Comparison of ENCODE assay signal across 1 cellular context in the genomic region with DNA sequence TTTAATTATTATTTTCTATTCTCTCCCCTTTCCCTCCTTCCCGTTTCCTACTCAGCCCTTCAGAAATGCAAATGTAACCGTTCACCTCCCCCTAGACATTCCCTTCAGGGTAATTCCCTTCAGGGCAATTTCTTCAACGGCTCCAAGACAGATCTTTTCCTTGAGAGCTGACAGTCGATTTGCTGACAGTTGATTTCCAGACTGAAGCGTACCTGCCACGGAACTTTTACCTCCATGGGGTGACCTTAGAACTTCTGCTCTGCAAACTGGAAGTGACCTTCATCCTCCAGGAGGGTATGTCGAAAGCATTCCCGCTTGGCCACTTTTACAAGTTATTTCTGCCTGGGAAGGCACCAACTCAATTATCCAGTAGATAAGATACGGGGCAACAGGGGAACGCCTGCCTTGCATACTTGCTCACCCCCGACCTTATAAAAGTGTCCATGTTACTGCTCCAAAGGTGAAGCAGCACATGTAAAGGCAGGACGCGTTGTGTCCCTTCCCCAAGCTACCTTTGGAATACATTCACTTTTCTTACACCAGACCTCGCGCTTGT.
TF ChIP-seq lines count a peak whose summit lies in the region.

No MANE protein-coding gene starts in this region.

TF ChIP-seq in HepG2, 621 proteins besides CTCF, POLR2A, EP300 and RAD21 (continued from another document and continues in another):
- TF ChIP-seq, protein P1, sequence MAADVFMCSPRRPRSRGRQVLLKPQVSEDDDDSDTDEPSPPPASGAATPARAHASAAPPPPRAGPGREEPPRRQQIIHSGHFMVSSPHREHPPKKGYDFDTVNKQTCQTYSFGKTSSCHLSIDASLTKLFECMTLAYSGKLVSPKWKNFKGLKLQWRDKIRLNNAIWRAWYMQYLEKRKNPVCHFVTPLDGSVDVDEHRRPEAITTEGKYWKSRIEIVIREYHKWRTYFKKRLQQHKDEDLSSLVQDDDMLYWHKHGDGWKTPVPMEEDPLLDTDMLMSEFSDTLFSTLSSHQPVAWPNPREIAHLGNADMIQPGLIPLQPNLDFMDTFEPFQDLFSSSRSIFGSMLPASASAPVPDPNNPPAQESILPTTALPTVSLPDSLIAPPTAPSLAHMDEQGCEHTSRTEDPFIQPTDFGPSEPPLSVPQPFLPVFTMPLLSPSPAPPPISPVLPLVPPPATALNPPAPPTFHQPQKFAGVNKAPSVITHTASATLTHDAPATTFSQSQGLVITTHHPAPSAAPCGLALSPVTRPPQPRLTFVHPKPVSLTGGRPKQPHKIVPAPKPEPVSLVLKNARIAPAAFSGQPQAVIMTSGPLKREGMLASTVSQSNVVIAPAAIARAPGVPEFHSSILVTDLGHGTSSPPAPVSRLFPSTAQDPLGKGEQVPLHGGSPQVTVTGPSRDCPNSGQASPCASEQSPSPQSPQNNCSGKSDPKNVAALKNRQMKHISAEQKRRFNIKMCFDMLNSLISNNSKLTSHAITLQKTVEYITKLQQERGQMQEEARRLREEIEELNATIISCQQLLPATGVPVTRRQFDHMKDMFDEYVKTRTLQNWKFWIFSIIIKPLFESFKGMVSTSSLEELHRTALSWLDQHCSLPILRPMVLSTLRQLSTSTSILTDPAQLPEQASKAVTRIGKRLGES (CRISPR knock-in tag; IDR thresholded peaks at IDR 0.05; ENCODE audit: borderline replicate concordance), result no peak
- TF ChIP-seq SALL1 (CRISPR knock-in tag; IDR thresholded peaks at IDR 0.05) (peak; percentile 67), ZBTB42 (CRISPR knock-in tag; IDR thresholded peaks at IDR 0.05) (no peak), ZSCAN31 (CRISPR knock-in tag; IDR thresholded peaks at IDR 0.05; ENCODE audit: low read depth) (no peak), GTF2F1 (IDR thresholded peaks at IDR 0.05; ENCODE audit: low read length) (no peak), ERF (CRISPR knock-in tag; IDR thresholded peaks at IDR 0.05) (peak; percentile 67; the same call in 1 of the 2 replicates), ARNT2 (CRISPR knock-in tag; IDR thresholded peaks at IDR 0.05; ENCODE audit: low read depth) (no peak), ZNF138 (CRISPR knock-in tag; IDR thresholded peaks at IDR 0.05; ENCODE audit: low read depth) (no peak), RARA (CRISPR knock-in tag; IDR thresholded peaks at IDR 0.05) (peak; percentile 56), PLRG1 (conservative IDR thresholded peaks at IDR 0.05) (no peak), ZNF543 (CRISPR knock-in tag; IDR thresholded peaks at IDR 0.05) (no peak), KLF12 (CRISPR knock-in tag; IDR thresholded peaks at IDR 0.05; ENCODE audit: borderline replicate concordance) (no peak), CAMTA2 (CRISPR knock-in tag; IDR thresholded peaks at IDR 0.05; ENCODE audit: borderline replicate concordance) (no peak), ZNF232 (CRISPR knock-in tag; IDR thresholded peaks at IDR 0.05; ENCODE audit: borderline replicate concordance) (0 out of 2 replicates have a peak, but pooled peaks have one; percentile 61), MAF1 (CRISPR knock-in tag; IDR thresholded peaks at IDR 0.05; ENCODE audit: borderline replicate concordance) (no peak), CHD2 (IDR thresholded peaks at IDR 0.05; ENCODE audit: low read depth, low read length) (no peak), KLF11 (CRISPR knock-in tag; IDR thresholded peaks at IDR 0.05) (no peak), ZBTB7B (CRISPR knock-in tag; IDR thresholded peaks at IDR 0.05) (no peak), SMARCC2 (IDR thresholded peaks at IDR 0.05) (no peak), ZNF550 (CRISPR knock-in tag; IDR thresholded peaks at IDR 0.05; ENCODE audit: borderline replicate concordance) (no peak), SCMH1 (CRISPR knock-in tag; IDR thresholded peaks at IDR 0.05; ENCODE audit: borderline replicate concordance) (no peak), MBNL3 (CRISPR knock-in tag; conservative IDR thresholded peaks at IDR 0.05) (no peak), FOXJ3 (CRISPR knock-in tag; IDR thresholded peaks at IDR 0.05; ENCODE audit: borderline replicate concordance) (0 out of 2 replicates have a peak, but pooled peaks have one; percentile 17), NFE2L2 (IDR thresholded peaks at IDR 0.05; ENCODE audit: low read length) (no peak), HOXA7 (CRISPR knock-in tag; IDR thresholded peaks at IDR 0.05) (no peak), CCAR2 (optimal IDR thresholded peaks at IDR 0.05; ENCODE audit: low read depth, low read length) (no peak), ZNF335 (CRISPR knock-in tag; IDR thresholded peaks at IDR 0.05) (no peak; the same call in 1 of the 2 replicates), SIN3A (IDR thresholded peaks at IDR 0.05; ENCODE audit: borderline replicate concordance, low read depth, low read length) (no peak), GATAD2A (CRISPR knock-in tag; IDR thresholded peaks at IDR 0.05) (peak; percentile 81), MXD4 (CRISPR knock-in tag; IDR thresholded peaks at IDR 0.05) (no peak), SRSF4 (IDR thresholded peaks at IDR 0.05; ENCODE audit: low read depth, low read length, poor library complexity, severe bottlenecking) (no peak), ELF4 (CRISPR knock-in tag; IDR thresholded peaks at IDR 0.05; ENCODE audit: borderline replicate concordance) (no peak), CEBPG (CRISPR knock-in tag; IDR thresholded peaks at IDR 0.05) (peak; percentile 85)
- TF ChIP-seq, protein P2, sequence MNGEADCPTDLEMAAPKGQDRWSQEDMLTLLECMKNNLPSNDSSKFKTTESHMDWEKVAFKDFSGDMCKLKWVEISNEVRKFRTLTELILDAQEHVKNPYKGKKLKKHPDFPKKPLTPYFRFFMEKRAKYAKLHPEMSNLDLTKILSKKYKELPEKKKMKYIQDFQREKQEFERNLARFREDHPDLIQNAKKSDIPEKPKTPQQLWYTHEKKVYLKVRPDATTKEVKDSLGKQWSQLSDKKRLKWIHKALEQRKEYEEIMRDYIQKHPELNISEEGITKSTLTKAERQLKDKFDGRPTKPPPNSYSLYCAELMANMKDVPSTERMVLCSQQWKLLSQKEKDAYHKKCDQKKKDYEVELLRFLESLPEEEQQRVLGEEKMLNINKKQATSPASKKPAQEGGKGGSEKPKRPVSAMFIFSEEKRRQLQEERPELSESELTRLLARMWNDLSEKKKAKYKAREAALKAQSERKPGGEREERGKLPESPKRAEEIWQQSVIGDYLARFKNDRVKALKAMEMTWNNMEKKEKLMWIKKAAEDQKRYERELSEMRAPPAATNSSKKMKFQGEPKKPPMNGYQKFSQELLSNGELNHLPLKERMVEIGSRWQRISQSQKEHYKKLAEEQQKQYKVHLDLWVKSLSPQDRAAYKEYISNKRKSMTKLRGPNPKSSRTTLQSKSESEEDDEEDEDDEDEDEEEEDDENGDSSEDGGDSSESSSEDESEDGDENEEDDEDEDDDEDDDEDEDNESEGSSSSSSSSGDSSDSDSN (CRISPR knock-in tag; IDR thresholded peaks at IDR 0.05), result 0 out of 2 replicates have a peak, but pooled peaks have one; percentile 37
- TF ChIP-seq, protein P3, sequence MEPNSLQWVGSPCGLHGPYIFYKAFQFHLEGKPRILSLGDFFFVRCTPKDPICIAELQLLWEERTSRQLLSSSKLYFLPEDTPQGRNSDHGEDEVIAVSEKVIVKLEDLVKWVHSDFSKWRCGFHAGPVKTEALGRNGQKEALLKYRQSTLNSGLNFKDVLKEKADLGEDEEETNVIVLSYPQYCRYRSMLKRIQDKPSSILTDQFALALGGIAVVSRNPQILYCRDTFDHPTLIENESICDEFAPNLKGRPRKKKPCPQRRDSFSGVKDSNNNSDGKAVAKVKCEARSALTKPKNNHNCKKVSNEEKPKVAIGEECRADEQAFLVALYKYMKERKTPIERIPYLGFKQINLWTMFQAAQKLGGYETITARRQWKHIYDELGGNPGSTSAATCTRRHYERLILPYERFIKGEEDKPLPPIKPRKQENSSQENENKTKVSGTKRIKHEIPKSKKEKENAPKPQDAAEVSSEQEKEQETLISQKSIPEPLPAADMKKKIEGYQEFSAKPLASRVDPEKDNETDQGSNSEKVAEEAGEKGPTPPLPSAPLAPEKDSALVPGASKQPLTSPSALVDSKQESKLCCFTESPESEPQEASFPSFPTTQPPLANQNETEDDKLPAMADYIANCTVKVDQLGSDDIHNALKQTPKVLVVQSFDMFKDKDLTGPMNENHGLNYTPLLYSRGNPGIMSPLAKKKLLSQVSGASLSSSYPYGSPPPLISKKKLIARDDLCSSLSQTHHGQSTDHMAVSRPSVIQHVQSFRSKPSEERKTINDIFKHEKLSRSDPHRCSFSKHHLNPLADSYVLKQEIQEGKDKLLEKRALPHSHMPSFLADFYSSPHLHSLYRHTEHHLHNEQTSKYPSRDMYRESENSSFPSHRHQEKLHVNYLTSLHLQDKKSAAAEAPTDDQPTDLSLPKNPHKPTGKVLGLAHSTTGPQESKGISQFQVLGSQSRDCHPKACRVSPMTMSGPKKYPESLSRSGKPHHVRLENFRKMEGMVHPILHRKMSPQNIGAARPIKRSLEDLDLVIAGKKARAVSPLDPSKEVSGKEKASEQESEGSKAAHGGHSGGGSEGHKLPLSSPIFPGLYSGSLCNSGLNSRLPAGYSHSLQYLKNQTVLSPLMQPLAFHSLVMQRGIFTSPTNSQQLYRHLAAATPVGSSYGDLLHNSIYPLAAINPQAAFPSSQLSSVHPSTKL (CRISPR knock-in tag; IDR thresholded peaks at IDR 0.05), result peak; percentile 89
- TF ChIP-seq, protein P4, sequence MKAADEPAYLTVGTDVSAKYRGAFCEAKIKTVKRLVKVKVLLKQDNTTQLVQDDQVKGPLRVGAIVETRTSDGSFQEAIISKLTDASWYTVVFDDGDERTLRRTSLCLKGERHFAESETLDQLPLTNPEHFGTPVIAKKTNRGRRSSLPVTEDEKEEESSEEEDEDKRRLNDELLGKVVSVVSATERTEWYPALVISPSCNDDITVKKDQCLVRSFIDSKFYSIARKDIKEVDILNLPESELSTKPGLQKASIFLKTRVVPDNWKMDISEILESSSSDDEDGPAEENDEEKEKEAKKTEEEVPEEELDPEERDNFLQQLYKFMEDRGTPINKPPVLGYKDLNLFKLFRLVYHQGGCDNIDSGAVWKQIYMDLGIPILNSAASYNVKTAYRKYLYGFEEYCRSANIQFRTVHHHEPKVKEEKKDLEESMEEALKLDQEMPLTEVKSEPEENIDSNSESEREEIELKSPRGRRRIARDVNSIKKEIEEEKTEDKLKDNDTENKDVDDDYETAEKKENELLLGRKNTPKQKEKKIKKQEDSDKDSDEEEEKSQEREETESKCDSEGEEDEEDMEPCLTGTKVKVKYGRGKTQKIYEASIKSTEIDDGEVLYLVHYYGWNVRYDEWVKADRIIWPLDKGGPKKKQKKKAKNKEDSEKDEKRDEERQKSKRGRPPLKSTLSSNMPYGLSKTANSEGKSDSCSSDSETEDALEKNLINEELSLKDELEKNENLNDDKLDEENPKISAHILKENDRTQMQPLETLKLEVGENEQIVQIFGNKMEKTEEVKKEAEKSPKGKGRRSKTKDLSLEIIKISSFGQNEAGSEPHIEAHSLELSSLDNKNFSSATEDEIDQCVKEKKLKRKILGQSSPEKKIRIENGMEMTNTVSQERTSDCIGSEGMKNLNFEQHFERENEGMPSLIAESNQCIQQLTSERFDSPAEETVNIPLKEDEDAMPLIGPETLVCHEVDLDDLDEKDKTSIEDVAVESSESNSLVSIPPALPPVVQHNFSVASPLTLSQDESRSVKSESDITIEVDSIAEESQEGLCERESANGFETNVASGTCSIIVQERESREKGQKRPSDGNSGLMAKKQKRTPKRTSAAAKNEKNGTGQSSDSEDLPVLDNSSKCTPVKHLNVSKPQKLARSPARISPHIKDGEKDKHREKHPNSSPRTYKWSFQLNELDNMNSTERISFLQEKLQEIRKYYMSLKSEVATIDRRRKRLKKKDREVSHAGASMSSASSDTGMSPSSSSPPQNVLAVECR (CRISPR knock-in tag; IDR thresholded peaks at IDR 0.05; ENCODE audit: borderline replicate concordance), result peak; percentile 55; the same call in 1 of the 2 replicates
- TF ChIP-seq, protein P5, sequence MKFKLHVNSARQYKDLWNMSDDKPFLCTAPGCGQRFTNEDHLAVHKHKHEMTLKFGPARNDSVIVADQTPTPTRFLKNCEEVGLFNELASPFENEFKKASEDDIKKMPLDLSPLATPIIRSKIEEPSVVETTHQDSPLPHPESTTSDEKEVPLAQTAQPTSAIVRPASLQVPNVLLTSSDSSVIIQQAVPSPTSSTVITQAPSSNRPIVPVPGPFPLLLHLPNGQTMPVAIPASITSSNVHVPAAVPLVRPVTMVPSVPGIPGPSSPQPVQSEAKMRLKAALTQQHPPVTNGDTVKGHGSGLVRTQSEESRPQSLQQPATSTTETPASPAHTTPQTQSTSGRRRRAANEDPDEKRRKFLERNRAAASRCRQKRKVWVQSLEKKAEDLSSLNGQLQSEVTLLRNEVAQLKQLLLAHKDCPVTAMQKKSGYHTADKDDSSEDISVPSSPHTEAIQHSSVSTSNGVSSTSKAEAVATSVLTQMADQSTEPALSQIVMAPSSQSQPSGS (CRISPR knock-in tag; IDR thresholded peaks at IDR 0.05), result peak; percentile 51; the same call in 1 of the 2 replicates
- TF ChIP-seq, protein P6, sequence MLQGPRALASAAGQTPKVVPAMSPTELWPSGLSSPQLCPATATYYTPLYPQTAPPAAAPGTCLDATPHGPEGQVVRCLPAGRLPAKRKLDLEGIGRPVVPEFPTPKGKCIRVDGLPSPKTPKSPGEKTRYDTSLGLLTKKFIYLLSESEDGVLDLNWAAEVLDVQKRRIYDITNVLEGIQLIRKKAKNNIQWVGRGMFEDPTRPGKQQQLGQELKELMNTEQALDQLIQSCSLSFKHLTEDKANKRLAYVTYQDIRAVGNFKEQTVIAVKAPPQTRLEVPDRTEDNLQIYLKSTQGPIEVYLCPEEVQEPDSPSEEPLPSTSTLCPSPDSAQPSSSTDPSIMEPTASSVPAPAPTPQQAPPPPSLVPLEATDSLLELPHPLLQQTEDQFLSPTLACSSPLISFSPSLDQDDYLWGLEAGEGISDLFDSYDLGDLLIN (CRISPR knock-in tag; IDR thresholded peaks at IDR 0.05; ENCODE audit: borderline replicate concordance), result no peak
- TF ChIP-seq, protein P7, sequence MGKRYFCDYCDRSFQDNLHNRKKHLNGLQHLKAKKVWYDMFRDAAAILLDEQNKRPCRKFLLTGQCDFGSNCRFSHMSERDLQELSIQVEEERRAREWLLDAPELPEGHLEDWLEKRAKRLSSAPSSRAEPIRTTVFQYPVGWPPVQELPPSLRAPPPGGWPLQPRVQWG (CRISPR knock-in tag; IDR thresholded peaks at IDR 0.05; ENCODE audit: borderline replicate concordance, low read depth), result no peak
- TF ChIP-seq, protein P8, sequence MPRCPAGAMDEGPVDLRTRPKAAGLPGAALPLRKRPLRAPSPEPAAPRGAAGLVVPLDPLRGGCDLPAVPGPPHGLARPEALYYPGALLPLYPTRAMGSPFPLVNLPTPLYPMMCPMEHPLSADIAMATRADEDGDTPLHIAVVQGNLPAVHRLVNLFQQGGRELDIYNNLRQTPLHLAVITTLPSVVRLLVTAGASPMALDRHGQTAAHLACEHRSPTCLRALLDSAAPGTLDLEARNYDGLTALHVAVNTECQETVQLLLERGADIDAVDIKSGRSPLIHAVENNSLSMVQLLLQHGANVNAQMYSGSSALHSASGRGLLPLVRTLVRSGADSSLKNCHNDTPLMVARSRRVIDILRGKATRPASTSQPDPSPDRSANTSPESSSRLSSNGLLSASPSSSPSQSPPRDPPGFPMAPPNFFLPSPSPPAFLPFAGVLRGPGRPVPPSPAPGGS (CRISPR knock-in tag; IDR thresholded peaks at IDR 0.05), result no peak; the same call in 1 of the 2 replicates
- TF ChIP-seq, protein P9, sequence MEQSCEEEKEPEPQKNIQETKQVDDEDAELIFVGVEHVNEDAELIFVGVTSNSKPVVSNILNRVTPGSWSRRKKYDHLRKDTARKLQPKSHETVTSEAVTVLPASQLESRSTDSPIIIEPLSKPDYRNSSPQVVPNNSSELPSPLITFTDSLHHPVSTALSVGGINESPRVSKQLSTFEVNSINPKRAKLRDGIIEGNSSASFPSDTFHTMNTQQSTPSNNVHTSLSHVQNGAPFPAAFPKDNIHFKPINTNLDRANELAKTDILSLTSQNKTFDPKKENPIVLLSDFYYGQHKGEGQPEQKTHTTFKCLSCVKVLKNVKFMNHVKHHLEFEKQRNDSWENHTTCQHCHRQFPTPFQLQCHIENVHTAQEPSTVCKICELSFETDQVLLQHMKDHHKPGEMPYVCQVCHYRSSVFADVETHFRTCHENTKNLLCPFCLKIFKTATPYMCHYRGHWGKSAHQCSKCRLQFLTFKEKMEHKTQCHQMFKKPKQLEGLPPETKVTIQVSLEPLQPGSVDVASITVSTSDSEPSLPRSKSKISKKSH (CRISPR knock-in tag; IDR thresholded peaks at IDR 0.05; ENCODE audit: borderline replicate concordance), result no peak
